In genomic region chr9:18973348-18973747, GRCh38 we compare ENCODE assay signal across 1 cellular context.
TF ChIP-seq lines count a peak whose summit lies in the region.

No MANE protein-coding gene starts in this region.

TF ChIP-seq in K562, 482 proteins besides CTCF, POLR2A, EP300 and RAD21 (continued from another document):
- no peak for TF ChIP-seq ZNF407 (IDR thresholded peaks at IDR 0.05; ENCODE audit: low read depth)
- TF ChIP-seq SNRNP70 (optimal IDR thresholded peaks at IDR 0.05; ENCODE audit: low read depth, low read length) = no peak
- TF ChIP-seq TCF3 (CRISPR knock-in tag; IDR thresholded peaks at IDR 0.05) = peak; percentile 25; the same call in 1 of the 2 replicates
- TF ChIP-seq TAL1 (IDR thresholded peaks at IDR 0.05) = peak; percentile 31; the same call in 1 of the 2 replicates
- no peak for TF ChIP-seq GABPB2 (CRISPR knock-in tag; conservative IDR thresholded peaks at IDR 0.05)
- TF ChIP-seq HES1 (IDR thresholded peaks at IDR 0.05; ENCODE audit: low read depth) = no peak
- TF ChIP-seq CBFA2T3 (IDR thresholded peaks at IDR 0.05) = peak; percentile 66
- 0 out of 2 replicates have a peak, but pooled peaks have one; percentile 25 for TF ChIP-seq ARID1B (IDR thresholded peaks at IDR 0.05)
- no peak for TF ChIP-seq MNT (conservative IDR thresholded peaks at IDR 0.05)
- TF ChIP-seq CBFA2T2 (conservative IDR thresholded peaks at IDR 0.05) = peak; percentile 42; the same call in 1 of the 2 replicates
- TF ChIP-seq ARID3B (CRISPR knock-in tag; IDR thresholded peaks at IDR 0.05; ENCODE audit: borderline replicate concordance) = no peak
- no peak for TF ChIP-seq LCOR (CRISPR knock-in tag; IDR thresholded peaks at IDR 0.05)
- no peak for TF ChIP-seq HMG20B (CRISPR knock-in tag; IDR thresholded peaks at IDR 0.05)
- no peak for TF ChIP-seq CCNT2 (IDR thresholded peaks at IDR 0.05; ENCODE audit: borderline replicate concordance, extremely low read depth, insufficient read length, low read depth, low read length)
- peak; percentile 62 for TF ChIP-seq TEAD4 (IDR thresholded peaks at IDR 0.05; ENCODE audit: low read length)
- TF ChIP-seq TEAD4 (CRISPR knock-in tag; IDR thresholded peaks at IDR 0.05; ENCODE audit: borderline replicate concordance) = no peak
TF ChIP-seq in K562: peak in this region for 6.
